Comparison of ENCODE assay signal across 1 cellular context in genomic region chr2:196967775-196968174, GRCh38.
TF ChIP-seq lines count a peak whose summit lies in the region.

No MANE protein-coding gene starts in this region.

TF ChIP-seq in GM23338, 12 proteins besides CTCF, POLR2A, EP300 and RAD21 (continued from another document):
- TF ChIP-seq ETS1 (IDR thresholded peaks at IDR 0.05) = no peak
- no peak for TF ChIP-seq REST (IDR thresholded peaks at IDR 0.05; ENCODE audit: unreplicated experiment)
- no peak for TF ChIP-seq ZNF331 (CRISPR knock-in tag; IDR thresholded peaks at IDR 0.05; ENCODE audit: low read depth)
- TF ChIP-seq POLR2AphosphoS5 (IDR thresholded peaks at IDR 0.05; ENCODE audit: low read depth) = no peak
- no peak for TF ChIP-seq EZH2 (IDR thresholded peaks at IDR 0.05; ENCODE audit: low read depth, unreplicated experiment)
- TF ChIP-seq ZNF462 (CRISPR knock-in tag; IDR thresholded peaks at IDR 0.05) = no peak
- TF ChIP-seq CREB1 (CRISPR knock-in tag; IDR thresholded peaks at IDR 0.05; ENCODE audit: low read depth) = no peak
- no peak for TF ChIP-seq NANOG (IDR thresholded peaks at IDR 0.05; ENCODE audit: borderline replicate concordance)
- no peak for TF ChIP-seq ZNF114 (CRISPR knock-in tag; IDR thresholded peaks at IDR 0.05)
TF ChIP-seq in GM23338: peak in this region for 0.
